1 cellular context compared by ENCODE assay signal in genomic region chr17:17180141-17180603, GRCh38.
A peak's percentile ranks its signal among the peaks of the same experiment; 100 is the strongest.
TF ChIP-seq lines count a peak whose summit lies in the region.

No MANE protein-coding gene starts in this region.

TF ChIP-seq in HepG2, 621 proteins besides CTCF, POLR2A, EP300 and RAD21:
- TF ChIP-seq ZNF564 (CRISPR knock-in tag; IDR thresholded peaks at IDR 0.05) (no peak), AGO2 (optimal IDR thresholded peaks at IDR 0.05; ENCODE audit: low read depth, low read length) (peak; percentile 41), MIXL1 (CRISPR knock-in tag; IDR thresholded peaks at IDR 0.05) (no peak)
